8 cellular contexts compared by ENCODE assay signal in genomic region chr5:143229426-143229895, GRCh38.
A peak's percentile ranks its signal among the peaks of the same experiment; 100 is the strongest.
DNase-seq lines count a peak whose midpoint lies in the region; ATAC-seq lines count a peak whose summit lies in the region.

No MANE protein-coding gene starts in this region.

- peaks cover 3% of the 10 kb centered on the region for H3K9me3 Mint-ChIP-seq in T-helper 1 cell treated with Interleukin-12 subunit alpha and Interleukin-12 subunit beta and Interleukin-4 antibody, amounts not matched to agents 30 μg/mL and 1 μg/mL, for 36 hours
- H3K9me3 Mint-ChIP-seq in naive thymus-derived CD8-positive, alpha-beta T cell, result no peaks in the 10 kb centered on the region

- peak overlapping the region; percentile 84 for H3K27ac Mint-ChIP-seq in T-helper 1 cell treated with Interleukin-12 subunit alpha and Interleukin-12 subunit beta and Interleukin-4 antibody, amounts not matched to agents 30 μg/mL and 1 μg/mL, for 36 hours
- peak overlapping the region; percentile 68 to 95 (median 86) for H3K27ac Mint-ChIP-seq in naive thymus-derived CD8-positive, alpha-beta T cell

- no peaks in the 10 kb centered on the region for H3K27me3 Mint-ChIP-seq in T-helper 1 cell treated with Interleukin-12 subunit alpha and Interleukin-12 subunit beta and Interleukin-4 antibody, amounts not matched to agents 30 μg/mL and 1 μg/mL, for 36 hours (ENCODE audit: low read depth)
- peaks cover 0 to 2% (median 0%) of the 10 kb centered on the region in 5 donors for H3K27me3 Mint-ChIP-seq in naive thymus-derived CD8-positive, alpha-beta T cell

- H3K4me3 Mint-ChIP-seq in T-helper 1 cell treated with Interleukin-12 subunit alpha and Interleukin-12 subunit beta and Interleukin-4 antibody, amounts not matched to agents 30 μg/mL and 1 μg/mL, for 36 hours, result peak overlapping the region; percentile 29
- peak overlapping the region; percentile 16 to 80 (median 67) for H3K4me3 Mint-ChIP-seq in naive thymus-derived CD8-positive, alpha-beta T cell

- H3K4me1 Mint-ChIP-seq in T-helper 1 cell treated with Interleukin-12 subunit alpha and Interleukin-12 subunit beta and Interleukin-4 antibody, amounts not matched to agents 30 μg/mL and 1 μg/mL, for 36 hours (ENCODE audit: low read depth), result peaks cover 35% of the 10 kb centered on the region
- peaks cover 8 to 31% (median 24%) of the 10 kb centered on the region in 4 donors for H3K4me1 Mint-ChIP-seq in naive thymus-derived CD8-positive, alpha-beta T cell

- ATAC-seq in GM19023 (IDR thresholded peaks at IDR 0.05; ENCODE audit: unreplicated experiment) (peak; percentile 43), HG02840 (IDR thresholded peaks at IDR 0.05; ENCODE audit: low FRiP score, unreplicated experiment) (peak; percentile 31)
- ATAC-seq in naive thymus-derived CD8-positive, alpha-beta T cell, result peak; percentile 63 to 77

- POLR2A ChIA-PET in naive thymus-derived CD8-positive, alpha-beta T cell (lab: Charles Lee), result interaction anchor here (1.0 to 1.1 kb wide), 3 partner anchors 9 to 174 kb away, joined by 3 to 5 read pairs (median 4); partner anchors contain the start of gene NR3C1

- DNase-seq in naive thymus-derived CD8-positive, alpha-beta T cell, result peak in 1 of 10 donors; percentile 7
- DNase-seq in iPS-NIHi11 (ENCODE audit: low spot score) (no peak), D341Med (ENCODE audit: low spot score) (no peak), DMS79 treated with DMSO at 0.1 percent for 48 hours (lab: John Stamatoyannopoulos, UW) (no peak)
- no peak for DNase-seq in effector CD8-positive, alpha-beta T cell (lab: John Stamatoyannopoulos, UW)

- H3K36me3 Mint-ChIP-seq in T-helper 1 cell treated with Interleukin-12 subunit alpha and Interleukin-12 subunit beta and Interleukin-4 antibody, amounts not matched to agents 30 μg/mL and 1 μg/mL, for 36 hours (ENCODE audit: low read depth), result peaks cover 16% of the 10 kb centered on the region
- H3K36me3 Mint-ChIP-seq in naive thymus-derived CD8-positive, alpha-beta T cell, result peaks cover 0 to 11% (median 4%) of the 10 kb centered on the region in 3 donors
